18 cellular contexts compared by ENCODE assay signal in the genomic region with DNA sequence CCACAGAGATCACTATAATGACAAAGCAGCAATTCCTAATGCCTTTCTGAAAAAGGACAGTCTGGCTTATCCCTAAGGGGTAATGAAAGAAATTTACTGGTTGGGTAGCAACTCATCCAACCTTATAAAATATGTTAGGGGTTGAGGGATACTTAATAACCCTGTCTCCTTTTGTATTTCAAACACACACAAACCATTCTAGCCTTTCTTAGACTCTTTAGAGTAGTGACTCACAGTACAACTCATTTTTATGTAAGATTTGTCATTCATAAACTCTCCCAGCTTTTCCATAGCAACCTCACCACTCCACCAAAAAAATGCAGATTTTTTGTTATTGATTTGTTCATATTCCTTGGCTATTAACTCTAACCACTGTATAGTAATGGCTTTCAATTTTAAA.
DNase-seq lines count a peak whose midpoint lies in the region; ATAC-seq and TF ChIP-seq lines count a peak whose summit lies in the region.
"Had no signal": no experiment of that assay in that cellular context is flagged by ENCODE, and none has a peak within 500 bp of the region (broad histone marks: within the 10 kb centered on the region; RNA-seq: fewer than 3 reads in every experiment).

No MANE protein-coding gene starts in this region.

- H3K4ac ChIP-seq in IMR-90 (ENCODE audit: low read depth, low read length) = no peak overlapping the region

- no peak overlapping the region for H4K8ac ChIP-seq in IMR-90 (ENCODE audit: low read depth in 2 of 2, low read length in 2 of 2)

- peaks cover 3% of the 10 kb centered on the region for H3K9me3 Mint-ChIP-seq in activated CD4-positive, alpha-beta T cell treated with anti-CD3 and anti-CD28 coated beads, Interleukin-2, amount 10 ng/mL, durations not matched to agents 7 days and 5 days
- H3K9me3 Mint-ChIP-seq: GM23338 had no signal

- no peak overlapping the region for H2AK9ac ChIP-seq in IMR-90 (replicated peaks; ENCODE audit: low read depth, low read length, poor library complexity)

- H3K27ac Mint-ChIP-seq in activated CD4-positive, alpha-beta T cell treated with anti-CD3 and anti-CD28 coated beads, Interleukin-2, amount 10 ng/mL, durations not matched to agents 7 days and 5 days = no peak overlapping the region
- H3K27ac Mint-ChIP-seq: CD4-positive, alpha-beta T cell; GM23338 had no signal

- H3K4me2 ChIP-seq in IMR-90 (ENCODE audit: low read depth, low read length) = no peak overlapping the region
- H3K4me2 ChIP-seq: GM23338 had no signal

- no peak for TF ChIP-seq POLR2A in IMR-90 (IDR thresholded peaks at IDR 0.05; ENCODE audit: low read depth, low read length)

- no peak overlapping the region for H2BK20ac ChIP-seq in IMR-90 (ENCODE audit: low read depth, low read length)

- H3K4me1 ChIP-seq in IMR-90 (ENCODE audit: control insufficient read depth, insufficient read depth, low read length) = no peaks in the 10 kb centered on the region
- H3K4me1 ChIP-seq: BE2C had no signal

- H3K18ac ChIP-seq in IMR-90 (ENCODE audit: low read depth, low read length) = no peak overlapping the region

- no peaks in the 10 kb centered on the region for H3K27me3 Mint-ChIP-seq in activated CD4-positive, alpha-beta T cell treated with anti-CD3 and anti-CD28 coated beads, Interleukin-2, amount 10 ng/mL, durations not matched to agents 7 days and 5 days
- H3K27me3 Mint-ChIP-seq: CD4-positive, alpha-beta T cell had no signal

- H3K9ac ChIP-seq in IMR-90 (ENCODE audit: low read depth, low read length) = no peak overlapping the region

- BruUV-seq in IMR-90 (replicated peaks; lab: Mats Ljungman, UMichigan) = no TSS peak

- H3K56ac ChIP-seq in IMR-90 (ENCODE audit: extremely low read depth, insufficient read depth, low read length) = no peak overlapping the region

- no peak overlapping the region for H2AK5ac ChIP-seq in IMR-90 (ENCODE audit: low read depth, low read length)

- no peak overlapping the region for H2BK120ac ChIP-seq in IMR-90 (ENCODE audit: low read depth, low read length)

- in situ Hi-C loops in IMR-90 (cut with MboI; ENCODE audit: low sequenced_read_pairs) = no loop called here

- no peaks in the 10 kb centered on the region for H3K4me1 Mint-ChIP-seq in activated CD4-positive, alpha-beta T cell treated with anti-CD3 and anti-CD28 coated beads, Interleukin-2, amount 10 ng/mL, durations not matched to agents 7 days and 5 days

- intact Hi-C loops in IMR-90 (cut with micrococcal nuclease) = no loop called here

- TF ChIP-seq RAD21 in IMR-90 (IDR thresholded peaks at IDR 0.05; ENCODE audit: low read length) = no peak

- no peak overlapping the region for H4K91ac ChIP-seq in IMR-90 (ENCODE audit: insufficient read depth, low read depth, low read length)

- no peaks in the 10 kb centered on the region for H3K36me3 Mint-ChIP-seq in activated CD4-positive, alpha-beta T cell treated with anti-CD3 and anti-CD28 coated beads, Interleukin-2, amount 10 ng/mL, durations not matched to agents 7 days and 5 days (ENCODE audit: low read depth)

- H3K23ac ChIP-seq in IMR-90 (ENCODE audit: low read depth, low read length) = no peak overlapping the region

- no peaks in the 10 kb centered on the region for H3K79me1 ChIP-seq in IMR-90 (ENCODE audit: low read depth in 1 of 2, low read length in 2 of 2)

- no peaks in the 10 kb centered on the region for H4K20me1 ChIP-seq in IMR-90 (ENCODE audit: insufficient read depth, low read length)

- ATAC-seq in IMR-90 (ENCODE audit: low read depth) = no peak
- ATAC-seq: GM23338, Panc1, SK-N-SH treated with all-trans-retinoic acid at 6 μM for 48 hours had no signal

- H4K5ac ChIP-seq in IMR-90 (ENCODE audit: low read depth, low read length) = no peak overlapping the region

- H3K27ac ChIP-seq in IMR-90 (ENCODE audit: insufficient read depth, low read length) = no peak overlapping the region

- TF ChIP-seq CTCF in IMR-90 (conservative IDR thresholded peaks at IDR 0.05; ENCODE audit: low read depth, low read length) = no peak

- peak; percentile 2 for DNase-seq in IMR-90
- peak; percentile 7 for DNase-seq in astrocyte of the hippocampus (ENCODE audit: low read depth, low spot score)
- peak; percentile 18 for DNase-seq in glomerular visceral epithelial cell (ENCODE audit: extremely low spot score)
- DNase-seq in epidermal melanocyte (ENCODE audit: insufficient read length, low spot score) = no peak
- DNase-seq in NCI-H446 (lab: John Stamatoyannopoulos, UW) = no peak
- DNase-seq in cerebellar nuclear complex (lab: John Stamatoyannopoulos, UW) = no peak
- DNase-seq in activated CD4-positive, alpha-beta T cell treated with anti-CD3 and anti-CD28 coated beads, Interleukin-2, amount 10 ng/mL, durations not matched to agents 7 days and 5 days = no peak
- DNase-seq: BE2C; CD4-positive, alpha-beta T cell; MG63; NCI-H1092; NCI-H146; NCI-H2081; NCI-H510A treated with DMSO at 0.1 percent for 48 hours; SHP77 treated with DMSO at 0.1 percent for 48 hours had no signal

- no peaks in the 10 kb centered on the region for H3K27me3 ChIP-seq in IMR-90 (ENCODE audit: control insufficient read depth, insufficient read depth, low read length)
- H3K27me3 ChIP-seq: BE2C, MG63 had no signal

- H3K4me3 Mint-ChIP-seq in activated CD4-positive, alpha-beta T cell treated with anti-CD3 and anti-CD28 coated beads, Interleukin-2, amount 10 ng/mL, durations not matched to agents 7 days and 5 days = no peak overlapping the region
- H3K4me3 Mint-ChIP-seq: CD4-positive, alpha-beta T cell; GM23338 had no signal

- H2BK15ac ChIP-seq in IMR-90 (ENCODE audit: low read depth, low read length) = no peak overlapping the region

- CTCF ChIA-PET in IMR-90 (lab: Yijun Ruan, JAX) = no interaction called here
- CTCF ChIA-PET in activated CD4-positive, alpha-beta T cell treated with anti-CD3 and anti-CD28 coated beads, Interleukin-2, amount 10 ng/mL, durations not matched to agents 7 days and 5 days (lab: Charles Lee) = no interaction called here

- no peak overlapping the region for H2BK5ac ChIP-seq in IMR-90 (ENCODE audit: low read depth, low read length, poor library complexity, severe bottlenecking)

- H3K36me3 ChIP-seq in IMR-90 (ENCODE audit: control insufficient read depth, insufficient read depth, low read length) = no peaks in the 10 kb centered on the region
- H3K36me3 ChIP-seq: BE2C, MG63 had no signal

- no peaks in the 10 kb centered on the region for H3K9me1 ChIP-seq in IMR-90 (ENCODE audit: insufficient read depth, low read length)

- H2AFZ ChIP-seq in IMR-90 (replicated peaks; ENCODE audit: low read length, poor library complexity) = no peak overlapping the region
- H2AFZ ChIP-seq: GM23338 had no signal

- dilution Hi-C loops in IMR-90 (cut with HindIII; ENCODE audit: low sequenced_read_pairs, unreplicated experiment) = no loop called here

- H3K9me3 ChIP-seq in IMR-90 (ENCODE audit: control insufficient read depth, insufficient read depth, low read length) = peaks cover 3% of the 10 kb centered on the region; the same call in 1 of the 2 replicates
- H3K9me3 ChIP-seq: BE2C, MG63 had no signal

- H3K4me3 ChIP-seq in IMR-90 (ENCODE audit: insufficient read depth, low read depth, low read length) = no peak overlapping the region
- H3K4me3 ChIP-seq: GM23338, MG63 had no signal

- no peak overlapping the region for H3K14ac ChIP-seq in IMR-90 (replicated peaks; ENCODE audit: low read depth, low read length)

- POLR2A ChIA-PET in IMR-90 (lab: Charles Lee; ENCODE audit: unreplicated experiment) = no interaction called here
- POLR2A ChIA-PET in activated CD4-positive, alpha-beta T cell treated with anti-CD3 and anti-CD28 coated beads, Interleukin-2, amount 10 ng/mL, durations not matched to agents 7 days and 5 days (lab: Charles Lee) = no interaction called here

TF ChIP-seq in IMR-90, 13 proteins besides CTCF, POLR2A, EP300 and RAD21:
- TF ChIP-seq NFE2L2 (IDR thresholded peaks at IDR 0.05; ENCODE audit: low read depth, low read length) (no peak), MAFK (IDR thresholded peaks at IDR 0.05; ENCODE audit: low read depth, low read length) (no peak), MXI1 (IDR thresholded peaks at IDR 0.05; ENCODE audit: borderline replicate concordance, low read depth, low read length) (no peak), FOS (IDR thresholded peaks at IDR 0.05; ENCODE audit: low read depth, low read length) (no peak), CHD1 (IDR thresholded peaks at IDR 0.05; ENCODE audit: low read depth, low read length) (no peak), CEBPB (IDR thresholded peaks at IDR 0.05; ENCODE audit: low read depth, low read length) (no peak), BHLHE40 (IDR thresholded peaks at IDR 0.05; ENCODE audit: low read depth, low read length) (no peak), MAZ (IDR thresholded peaks at IDR 0.05; ENCODE audit: borderline replicate concordance, low read depth, low read length) (no peak), SMC3 (IDR thresholded peaks at IDR 0.05; ENCODE audit: low read depth, low read length) (no peak), RFX5 (IDR thresholded peaks at IDR 0.05; ENCODE audit: low read depth, low read length) (no peak), RCOR1 (IDR thresholded peaks at IDR 0.05; ENCODE audit: insufficient replicate concordance, low read length) (no peak)
- TF ChIP-seq, protein P1, sequence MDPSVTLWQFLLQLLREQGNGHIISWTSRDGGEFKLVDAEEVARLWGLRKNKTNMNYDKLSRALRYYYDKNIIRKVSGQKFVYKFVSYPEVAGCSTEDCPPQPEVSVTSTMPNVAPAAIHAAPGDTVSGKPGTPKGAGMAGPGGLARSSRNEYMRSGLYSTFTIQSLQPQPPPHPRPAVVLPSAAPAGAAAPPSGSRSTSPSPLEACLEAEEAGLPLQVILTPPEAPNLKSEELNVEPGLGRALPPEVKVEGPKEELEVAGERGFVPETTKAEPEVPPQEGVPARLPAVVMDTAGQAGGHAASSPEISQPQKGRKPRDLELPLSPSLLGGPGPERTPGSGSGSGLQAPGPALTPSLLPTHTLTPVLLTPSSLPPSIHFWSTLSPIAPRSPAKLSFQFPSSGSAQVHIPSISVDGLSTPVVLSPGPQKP (IDR thresholded peaks at IDR 0.05; ENCODE audit: borderline replicate concordance, low read depth, low read length) = no peak
- TF ChIP-seq, protein P2, sequence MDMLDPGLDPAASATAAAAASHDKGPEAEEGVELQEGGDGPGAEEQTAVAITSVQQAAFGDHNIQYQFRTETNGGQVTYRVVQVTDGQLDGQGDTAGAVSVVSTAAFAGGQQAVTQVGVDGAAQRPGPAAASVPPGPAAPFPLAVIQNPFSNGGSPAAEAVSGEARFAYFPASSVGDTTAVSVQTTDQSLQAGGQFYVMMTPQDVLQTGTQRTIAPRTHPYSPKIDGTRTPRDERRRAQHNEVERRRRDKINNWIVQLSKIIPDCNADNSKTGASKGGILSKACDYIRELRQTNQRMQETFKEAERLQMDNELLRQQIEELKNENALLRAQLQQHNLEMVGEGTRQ (IDR thresholded peaks at IDR 0.05; ENCODE audit: low read depth, low read length) = no peak

Comparison
In these comparisons a context has a peak if more than half of its experiments do, and no peak if none do; other contexts are left out.
1. DNase-seq: peak in IMR-90 (single experiment), astrocyte of the hippocampus (single experiment) and glomerular visceral epithelial cell (single experiment); none in epidermal melanocyte (single experiment), NCI-H446 (0 of 2), cerebellar nuclear complex (0 of 2) and activated CD4-positive, alpha-beta T cell treated with anti-CD3 and anti-CD28 coated beads, Interleukin-2, amount 10 ng/mL, durations not matched to agents 7 days and 5 days (single experiment).